25 cellular contexts compared by ENCODE assay signal in the genomic region with DNA sequence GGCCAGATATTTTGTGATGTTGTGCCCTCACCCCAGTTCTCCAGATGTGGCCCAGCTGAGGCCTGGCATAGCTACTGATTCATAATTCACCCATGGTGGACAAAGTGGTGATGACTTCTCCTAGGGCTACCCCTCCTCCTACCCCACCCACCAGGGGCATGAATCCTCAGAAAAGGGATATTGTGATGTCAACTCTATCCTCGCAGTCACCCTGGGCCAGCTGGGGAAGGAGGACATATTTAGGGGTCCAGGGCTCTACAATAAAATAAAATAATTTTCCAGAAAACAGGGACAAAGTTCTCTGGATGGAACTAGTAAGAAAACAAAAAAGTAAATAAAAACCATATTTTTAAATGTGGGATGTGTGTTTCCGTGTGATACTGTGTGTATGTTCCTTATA.
"Had no signal": no experiment of that assay in that cellular context is flagged by ENCODE, and none has a peak within 500 bp of the region (broad histone marks: within the 10 kb centered on the region; RNA-seq: fewer than 3 reads in every experiment).

A gene with protein sequence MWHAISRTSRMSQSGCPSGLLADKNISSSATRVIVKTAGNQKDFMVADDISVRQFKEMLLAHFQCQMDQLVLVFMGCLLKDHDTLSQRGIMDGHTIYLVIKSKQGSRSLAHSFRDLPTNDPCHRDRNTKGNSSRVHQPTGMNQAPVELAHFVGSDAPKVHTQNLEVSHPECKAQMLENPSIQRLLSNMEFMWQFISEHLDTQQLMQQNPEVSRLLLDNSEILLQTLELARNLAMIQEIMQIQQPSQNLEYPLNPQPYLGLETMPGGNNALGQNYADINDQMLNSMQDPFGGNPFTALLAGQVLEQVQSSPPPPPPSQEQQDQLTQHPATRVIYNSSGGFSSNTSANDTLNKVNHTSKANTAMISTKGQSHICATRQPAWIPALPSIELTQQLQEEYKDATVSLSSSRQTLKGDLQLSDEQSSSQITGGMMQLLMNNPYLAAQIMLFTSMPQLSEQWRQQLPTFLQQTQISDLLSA (minus strand): TSS at position 101 of the 400 bp plus-strand sequence. CDS start 258 bp downstream, outside the sequence.

- DNase-seq: stimulated activated CD4-positive, alpha-beta T cell treated with anti-CD3 and anti-CD28 coated beads, Interleukin-2, amount 100 ng/mL, for 48 hours; stimulated activated CD4-positive, alpha-beta T cell treated with anti-CD3 and anti-CD28 coated beads, Interleukin-4, amount 100 ng/mL, for 1 hour; stimulated activated CD4-positive, alpha-beta T cell treated with anti-CD3 and anti-CD28 coated beads, Interleukin-4, amount 100 ng/mL, for 24 hours; stimulated activated CD4-positive, alpha-beta T cell treated with anti-CD3 and anti-CD28 coated beads, Interleukin-4, amount 100 ng/mL, for 4 hours; stimulated activated CD8-positive, alpha-beta memory T cell treated with anti-CD3 and anti-CD28 coated beads, Interleukin-4, amount 100 ng/mL, for 48 hours; stimulated activated naive B cell treated with anti-CD40 and anti-IgM and Interleukin-4, amounts not matched to agents 10 μg/mL and 1 μg/mL and 100 μg/mL, for 72 hours; stimulated activated naive CD4-positive, alpha-beta T cell; stimulated activated naive CD4-positive, alpha-beta T cell treated with Interleukin-2 at 50 U/mL for 16 hours; stimulated activated naive CD8-positive, alpha-beta T cell treated with anti-CD3 and anti-CD28 coated beads, Interleukin-15, amount 100 ng/mL, for 72 hours; stimulated activated naive CD8-positive, alpha-beta T cell treated with anti-CD3 and anti-CD28 coated beads, Interleukin-15, Interleukin-2, amounts not matched to agents 100 U/mL and 50 U/mL, for 24 hours; stomach; substantia nigra; thyroid gland; tibial artery; transverse colon; trophoblast cell; upper lobe of left lung; upper lobe of right lung; uterus had no signal

- H3K36me3 ChIP-seq: stomach, suprapubic skin, thoracic aorta, thyroid gland, tibial artery, tibial nerve, transverse colon, upper lobe of left lung, upper lobe of right lung, uterus, vagina had no signal

- H3K4me3 ChIP-seq: stomach, suprapubic skin, thoracic aorta, thyroid gland, tibial artery, tibial nerve, transverse colon, upper lobe of left lung, upper lobe of right lung, uterus, vagina had no signal

- H3K9me3 ChIP-seq: stomach, suprapubic skin, thoracic aorta, thyroid gland, tibial artery, tibial nerve, transverse colon, upper lobe of left lung, upper lobe of right lung, uterus, vagina had no signal

- H3K27me3 ChIP-seq: stomach, suprapubic skin, thyroid gland, tibial artery, tibial nerve, transverse colon, upper lobe of left lung, upper lobe of right lung, uterus, vagina had no signal

- H3K27ac ChIP-seq: stomach, suprapubic skin, thoracic aorta, thyroid gland, tibial artery, tibial nerve, transverse colon, upper lobe of left lung, upper lobe of right lung, uterus, vagina had no signal

- H3K4me1 ChIP-seq: stomach, suprapubic skin, thyroid gland, tibial artery, tibial nerve, transverse colon, upper lobe of left lung, upper lobe of right lung, uterus, vagina had no signal

- ATAC-seq: stimulated activated effector memory CD8-positive, alpha-beta T cell treated with anti-CD3 and anti-CD28 coated beads, Interleukin-12 subunit alpha, Interleukin-12 subunit beta, amount 100 ng/mL, for 72 hours; stimulated activated memory B cell treated with anti-CD40 and anti-IgM and Interleukin-4, amounts not matched to agents 10 μg/mL and 1 μg/mL and 100 μg/mL, for 72 hours; stimulated activated naive B cell treated with anti-CD40 and anti-IgM and Interleukin-4, amounts not matched to agents 10 μg/mL and 1 μg/mL and 100 μg/mL, for 72 hours; stimulated activated naive CD8-positive, alpha-beta T cell treated with anti-CD3 and anti-CD28 coated beads, Interleukin-15, amount 100 ng/mL, for 72 hours; stimulated activated naive CD8-positive, alpha-beta T cell treated with anti-CD3 and anti-CD28 coated beads, Interleukin-15, Interleukin-2, amounts not matched to agents 100 U/mL and 50 U/mL, for 24 hours; upper lobe of right lung had no signal
